Comparison of ENCODE assay signal across 8 cellular contexts in the genomic region with DNA sequence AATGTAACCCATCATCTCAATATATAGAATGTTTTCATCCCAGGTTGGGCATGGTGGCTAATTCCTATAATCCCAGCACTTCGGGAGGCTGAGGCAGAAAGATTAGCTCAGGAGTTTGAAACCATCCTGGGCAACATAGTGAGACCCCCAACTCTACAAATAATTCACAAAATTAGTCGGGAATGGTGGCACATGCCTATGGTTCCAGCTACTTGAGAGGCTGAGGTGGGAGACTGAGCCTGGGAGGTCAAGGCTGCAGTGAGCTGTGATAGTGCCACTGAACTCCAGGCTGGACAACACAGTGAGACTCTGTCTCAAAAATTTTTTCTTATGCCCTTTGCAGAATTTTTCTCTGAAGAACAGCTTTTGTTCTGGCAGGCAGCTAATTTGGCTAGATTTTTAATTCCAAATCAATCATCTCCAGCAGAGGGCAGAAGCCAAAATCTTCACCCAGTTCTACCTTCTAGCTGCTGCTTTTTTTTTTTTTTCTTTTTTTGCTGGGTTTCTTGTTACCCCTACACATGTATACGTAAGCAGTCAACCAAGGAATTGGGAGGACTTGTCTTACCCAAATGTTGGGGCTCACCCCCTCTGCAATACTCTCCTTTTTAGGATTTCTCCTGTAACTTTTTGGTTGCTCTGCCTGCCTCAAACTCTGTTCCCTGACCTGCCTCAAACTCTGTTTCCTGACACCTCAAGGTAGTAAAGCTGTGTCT. TPM values are rescaled to one million over a fixed set of nuclear protein-coding genes. Genes with fewer than 3 reads are reported as not detected.
A peak's percentile ranks its signal among the peaks of the same experiment; 100 is the strongest.
DNase-seq lines count a peak whose midpoint lies in the region; ATAC-seq and TF ChIP-seq lines count a peak whose summit lies in the region.

No MANE protein-coding gene starts in this region.

- TF ChIP-seq CTCF in 22Rv1 (IDR thresholded peaks at IDR 0.05) (peak; percentile 69), DND-41 (IDR thresholded peaks at IDR 0.05; ENCODE audit: borderline replicate concordance, extremely low read depth, low read length, poor library complexity, severe bottlenecking) (peak; percentile 57), NB4 (IDR thresholded peaks at IDR 0.05; ENCODE audit: low read depth, low read length) (peak; percentile 35), endodermal cell (conservative IDR thresholded peaks at IDR 0.05) (peak; percentile 73), type B pancreatic cell (conservative IDR thresholded peaks at IDR 0.05) (peak; percentile 57)

- H3K9me3 ChIP-seq in DND-41 (ENCODE audit: insufficient read depth, low read length, severe bottlenecking), result no peaks in the 10 kb centered on the region
- no peaks in the 10 kb centered on the region for H3K9me3 ChIP-seq in endodermal cell (ENCODE audit: control insufficient read depth, low read length)

- H3K9ac ChIP-seq in DND-41 (ENCODE audit: low read depth, low read length) (no peak overlapping the region), endodermal cell (ENCODE audit: extremely low read depth, low read length, poor library complexity, severe bottlenecking) (no peak overlapping the region)

- peak overlapping the region; percentile 23 for H2AFZ ChIP-seq in DND-41 (ENCODE audit: low read depth, low read length)

- peak; percentile 35 for DNase-seq in DND-41
- peak; percentile 52 for DNase-seq in NB4 (ENCODE audit: low read depth)
- peak; percentile 46 for DNase-seq in endodermal cell
- no peak for DNase-seq in type B pancreatic cell (ENCODE audit: extremely low spot score, unreplicated experiment)
- DNase-seq in activated gamma-delta T cell treated with Interleukin-2 at 50 U/mL for 16 hours, result no peak

- H3K9me3 Mint-ChIP-seq in endodermal cell (peaks cover 6% of the 10 kb centered on the region), type B pancreatic cell (no peaks in the 10 kb centered on the region)

- WGBS in endodermal cell (ENCODE audit: insufficient coverage in 1 of 2, insufficient read length in 1 of 2), 2 experiments, result 77 to 84% methylated on average over 3 of the region's 3 CpGs

- peaks cover 16% of the 10 kb centered on the region for H3K36me3 ChIP-seq in DND-41 (ENCODE audit: insufficient read depth, low read length)
- H3K36me3 ChIP-seq in endodermal cell (ENCODE audit: control insufficient read depth, insufficient read depth, low read length), result peaks cover 13% of the 10 kb centered on the region

- H3K4me1 ChIP-seq in DND-41 (ENCODE audit: insufficient read depth, low read length), result peaks cover 30% of the 10 kb centered on the region
- H3K4me1 ChIP-seq in endodermal cell (ENCODE audit: control insufficient read depth, insufficient read depth, low read length), result peaks cover 8% of the 10 kb centered on the region

- ATAC-seq in DND-41 (ENCODE audit: insufficient read depth, low read depth), result no peak
- no peak for ATAC-seq in HG03520 (IDR thresholded peaks at IDR 0.05; ENCODE audit: unreplicated experiment)
- no peak for ATAC-seq in activated CD4-positive, CD25-positive, alpha-beta regulatory T cell treated with anti-CD3 and anti-CD28 coated beads, Interleukin-2, amount 50 U/mL, for 24 hours

- H3K4me2 ChIP-seq in DND-41 (ENCODE audit: insufficient read depth, low read length), result no peak overlapping the region

- H3K36me3 Mint-ChIP-seq in endodermal cell (ENCODE audit: low read depth) (peaks cover 12% of the 10 kb centered on the region), type B pancreatic cell (no peaks in the 10 kb centered on the region)

- TF ChIP-seq POLR2A in NB4 (IDR thresholded peaks at IDR 0.05; ENCODE audit: extremely low read depth, insufficient read length), result no peak

- peaks cover 2% of the 10 kb centered on the region for H3K27me3 Mint-ChIP-seq in endodermal cell (ENCODE audit: insufficient read depth)
- H3K27me3 Mint-ChIP-seq in type B pancreatic cell, result no peaks in the 10 kb centered on the region

- H3K27ac ChIP-seq in 22Rv1, result peak overlapping the region; percentile 12; the same call in 1 of the 2 replicates
- no peak overlapping the region for H3K27ac ChIP-seq in DND-41 (ENCODE audit: low read length)
- no peak overlapping the region for H3K27ac ChIP-seq in endodermal cell (ENCODE audit: low read depth, low read length)

- H3K4me1 Mint-ChIP-seq in endodermal cell (peaks cover 16% of the 10 kb centered on the region), type B pancreatic cell (ENCODE audit: unreplicated experiment) (peaks cover 15% of the 10 kb centered on the region)

- H3K4me3 ChIP-seq in DND-41 (ENCODE audit: low read depth in 1 of 2, low read length in 2 of 2) (no peak overlapping the region), NB4 (ENCODE audit: low read depth, low read length) (no peak overlapping the region), endodermal cell (ENCODE audit: low read length) (no peak overlapping the region)

- H3K27me3 ChIP-seq in DND-41 (ENCODE audit: insufficient read depth, low read length, poor library complexity) (no peaks in the 10 kb centered on the region), endodermal cell (ENCODE audit: control insufficient read depth, insufficient read depth, low read length, poor library complexity, severe bottlenecking) (no peaks in the 10 kb centered on the region)

- peaks cover 16% of the 10 kb centered on the region; the same call in 1 of the 2 replicates for H4K20me1 ChIP-seq in DND-41 (ENCODE audit: insufficient read depth, low read length)

- H3K4me3 Mint-ChIP-seq in endodermal cell (no peak overlapping the region), type B pancreatic cell (no peak overlapping the region)

- peaks cover 26% of the 10 kb centered on the region for H3K79me2 ChIP-seq in DND-41 (ENCODE audit: insufficient read depth, low read length)

- H3K27ac Mint-ChIP-seq in endodermal cell, result no peak overlapping the region
- no peak overlapping the region for H3K27ac Mint-ChIP-seq in type B pancreatic cell

RNA-seq across cellular contexts. Expression of gene RAD54L, which starts 2.7 kb away (rescaled TPM):
- total RNA-seq in endodermal cell, result 10 to 100 TPM; 38.6 to 58.3 TPM
- polyA plus RNA-seq in endodermal cell (2013, experiment 1 of 2), result 31.0 TPM
- 30.3 TPM for polyA plus RNA-seq in endodermal cell (2013, experiment 2 of 2)
- total RNA-seq in type B pancreatic cell (ENCODE audit: low replicate concordance), result 9.6 and 22.9 TPM in 2 replicates

RNA-seq across cellular contexts. Expression of gene LURAP1, which starts 41.7 kb away (rescaled TPM):
- total RNA-seq in endodermal cell, result 1 to 10 TPM; 3.5 to 6.0 TPM
- polyA plus RNA-seq in endodermal cell (2013, experiment 1 of 2), result 1.6 TPM
- 1.1 TPM for polyA plus RNA-seq in endodermal cell (2013, experiment 2 of 2)
- total RNA-seq in type B pancreatic cell (ENCODE audit: low replicate concordance), result 0.48 and 2.8 TPM in 2 replicates

RNA-seq across cellular contexts. Expression of gene POMGNT1, which starts 46.6 kb away (rescaled TPM):
- total RNA-seq in endodermal cell (100 to 1,000 TPM; 101 TPM), type B pancreatic cell (ENCODE audit: low replicate concordance) (50.7 and 74.0 TPM in 2 replicates)
- polyA plus RNA-seq in endodermal cell (2013, experiment 1 of 2), result 87.1 TPM
- 75.8 TPM for polyA plus RNA-seq in endodermal cell (2013, experiment 2 of 2)

RNA-seq across cellular contexts. Expression of gene LRRC41, which starts 58.6 kb away (rescaled TPM):
- 10 to 100 TPM; 74.2 to 88.9 TPM for total RNA-seq in endodermal cell
- 65.0 TPM for polyA plus RNA-seq in endodermal cell (2013, experiment 1 of 2)
- 60.3 TPM for polyA plus RNA-seq in endodermal cell (2013, experiment 2 of 2)
- total RNA-seq in type B pancreatic cell (ENCODE audit: low replicate concordance), result 85.6 and 89.9 TPM in 2 replicates

RNA-seq across cellular contexts. Expression of gene UQCRH, which starts 58.7 kb away (rescaled TPM):
- 100 to 1,000 TPM; 375 to 400 TPM for total RNA-seq in endodermal cell
- 425 TPM for polyA plus RNA-seq in endodermal cell (2013, experiment 1 of 2)
- polyA plus RNA-seq in endodermal cell (2013, experiment 2 of 2), result 398 TPM
- total RNA-seq in type B pancreatic cell (ENCODE audit: low replicate concordance), result 335 and 403 TPM in 2 replicates

Comparison
In these comparisons a context has a peak if more than half of its experiments do, and no peak if none do; other contexts are left out.
1. DNase-seq: peak in DND-41 (single experiment), NB4 (single experiment) and endodermal cell (single experiment); none in type B pancreatic cell (single experiment) and activated gamma-delta T cell treated with Interleukin-2 at 50 U/mL for 16 hours (single experiment).
2. Peak in every context shown above with its lines, with median percentiles within 50 percentile points of each other: CTCF ChIP-seq.